19 cellular contexts compared by ENCODE assay signal in genomic region chr1:184624626-184625025, GRCh38.
DNase-seq lines count a peak whose midpoint lies in the region; ATAC-seq and TF ChIP-seq lines count a peak whose summit lies in the region.
"Had no signal": no experiment of that assay in that cellular context is flagged by ENCODE, and none has a peak within 500 bp of the region (broad histone marks: within the 10 kb centered on the region; RNA-seq: fewer than 3 reads in every experiment).

No MANE protein-coding gene starts in this region.

- no peak for TF ChIP-seq POLR2A in esophagus squamous epithelium (IDR thresholded peaks at IDR 0.05)
- TF ChIP-seq POLR2A in suprapubic skin (IDR thresholded peaks at IDR 0.05), result no peak

- H3K4me3 ChIP-seq in RWPE2 (ENCODE audit: severe bottlenecking) (no peak overlapping the region), esophagus squamous epithelium (no peak overlapping the region), suprapubic skin (no peak overlapping the region), WERI-Rb-1 (ENCODE audit: low read depth, low read length) (no peak overlapping the region)
- H3K4me3 ChIP-seq: ascending aorta; BLaER1 treated with 17β-estradiol and CSF1 and Interleukin-3, amounts not matched to agents 10 nM and 100 nM; coronary artery; neural progenitor cell; right lobe of liver had no signal

- H3K27ac ChIP-seq in RWPE2 (ENCODE audit: poor library complexity, severe bottlenecking) (peak overlapping the region; percentile 67), esophagus squamous epithelium (peak overlapping the region in 3 of 4 donors; percentile 86 to 95 (median 90)), suprapubic skin (peak overlapping the region; percentile 86), WERI-Rb-1 (no peak overlapping the region)
- H3K27ac ChIP-seq: BLaER1 treated with 17β-estradiol and CSF1 and Interleukin-3, amounts not matched to agents 10 nM and 100 nM; neural progenitor cell; right lobe of liver had no signal

- ATAC-seq in RWPE2 (ENCODE audit: low read depth), result peak; percentile 49; the same call in 2 of the 3 replicates
- ATAC-seq: right lobe of liver had no signal

- H3K27me3 ChIP-seq in RWPE2 (ENCODE audit: insufficient read depth, poor library complexity, severe bottlenecking) (no peaks in the 10 kb centered on the region), esophagus squamous epithelium (no peaks in the 10 kb centered on the region), suprapubic skin (no peaks in the 10 kb centered on the region), WERI-Rb-1 (ENCODE audit: insufficient read depth, low read depth, severe bottlenecking) (no peaks in the 10 kb centered on the region)
- H3K27me3 ChIP-seq: ascending aorta; BLaER1 treated with 17β-estradiol and CSF1 and Interleukin-3, amounts not matched to agents 10 nM and 100 nM; neural progenitor cell; right lobe of liver had no signal

- H3K4me1 ChIP-seq in RWPE2 (ENCODE audit: insufficient read depth, poor library complexity, severe bottlenecking) (peaks cover 36% of the 10 kb centered on the region), esophagus squamous epithelium (peaks cover 7 to 85% (median 30%) of the 10 kb centered on the region in 3 donors), suprapubic skin (peaks cover 86% of the 10 kb centered on the region)

- 48 to 59% methylated on average over 5 of the region's 5 CpGs for WGBS in esophagus squamous epithelium, 2 donors
- WGBS in suprapubic skin, result 48% methylated on average over 5 of the region's 5 CpGs

- H3K36me3 ChIP-seq in RWPE2 (ENCODE audit: low read depth) (no peaks in the 10 kb centered on the region), esophagus squamous epithelium (peaks cover 0 to 9% (median 0%) of the 10 kb centered on the region in 3 donors), suprapubic skin (peaks cover 7% of the 10 kb centered on the region), WERI-Rb-1 (no peaks in the 10 kb centered on the region)
- H3K36me3 ChIP-seq: ascending aorta, neural progenitor cell had no signal

- TF ChIP-seq CTCF in RWPE2 (IDR thresholded peaks at IDR 0.05; ENCODE audit: poor library complexity, severe bottlenecking) (no peak), esophagus squamous epithelium (IDR thresholded peaks at IDR 0.05) (no peak), suprapubic skin (IDR thresholded peaks at IDR 0.05) (no peak), WERI-Rb-1 (IDR thresholded peaks at IDR 0.05; ENCODE audit: low read depth, low read length) (no peak)

- intact Hi-C loops in esophagus squamous epithelium (cut with DNase I), result no loop called here

- DNase-seq in HT1080 (ENCODE audit: low read depth) (peak; percentile 60), RWPE2 (ENCODE audit: low spot score) (no peak), esophagus squamous epithelium (lab: John Stamatoyannopoulos, UW) (no peak), suprapubic skin (ENCODE audit: low spot score in 2 of 2) (no peak), germinal center (ENCODE audit: low spot score) (no peak), WERI-Rb-1 (no peak), UCSD-AML1 (lab: John Stamatoyannopoulos, UW; ENCODE audit: unreplicated experiment) (no peak)
- DNase-seq: activated gamma-delta T cell treated with Interleukin-2 at 50 U/mL for 16 hours, head of caudate nucleus, kidney, NCI-H1105, NCI-H2107, NCI-H774, right lobe of liver, substantia nigra had no signal

- TF ChIP-seq EP300 in suprapubic skin (IDR thresholded peaks at IDR 0.05), result no peak

- no peaks in the 10 kb centered on the region for H3K9me3 ChIP-seq in RWPE2 (ENCODE audit: severe bottlenecking)
- no peaks in the 10 kb centered on the region for H3K9me3 ChIP-seq in esophagus squamous epithelium
- no peaks in the 10 kb centered on the region for H3K9me3 ChIP-seq in suprapubic skin
- no peaks in the 10 kb centered on the region for H3K9me3 ChIP-seq in WERI-Rb-1 (ENCODE audit: severe bottlenecking)
- H3K9me3 ChIP-seq: ascending aorta; BLaER1 treated with 17β-estradiol and CSF1 and Interleukin-3, amounts not matched to agents 10 nM and 100 nM; right lobe of liver had no signal
